22 cellular contexts compared by ENCODE assay signal in the genomic region with DNA sequence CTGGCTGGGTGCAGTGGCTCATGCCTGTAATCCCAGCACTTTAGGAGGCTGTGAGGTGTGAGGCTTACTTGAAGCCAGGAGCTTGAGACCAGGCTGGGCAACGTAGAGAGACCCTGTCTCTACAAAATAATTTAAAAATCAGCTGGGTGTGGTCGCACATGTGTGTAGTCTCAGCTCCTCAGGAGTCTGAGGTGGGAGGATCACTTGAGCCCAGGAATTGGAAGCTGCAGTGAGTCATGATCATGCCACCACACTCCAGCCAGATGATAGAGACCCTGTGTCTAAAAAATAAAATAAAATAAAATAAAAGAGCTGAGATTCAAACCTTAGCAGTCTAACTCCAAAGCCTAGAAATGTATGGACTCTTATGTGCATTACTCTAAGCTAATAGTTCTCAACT. TPM values are rescaled to one million over a fixed set of nuclear protein-coding genes. Genes with fewer than 3 reads are reported as not detected.
DNase-seq lines count a peak whose midpoint lies in the region; TF ChIP-seq lines count a peak whose summit lies in the region.
"Had no signal": no experiment of that assay in that cellular context is flagged by ENCODE, and none has a peak within 500 bp of the region (broad histone marks: within the 10 kb centered on the region; RNA-seq: fewer than 3 reads in every experiment).

No MANE protein-coding gene starts in this region.

- H3K4me1 Mint-ChIP-seq in activated CD4-positive, alpha-beta T cell treated with anti-CD3 and anti-CD28 coated beads, Interleukin-2, amount 10 ng/mL, durations not matched to agents 7 days and 5 days = no peaks in the 10 kb centered on the region
- H3K4me1 Mint-ChIP-seq: central memory CD8-positive, alpha-beta T cell had no signal

- no peaks in the 10 kb centered on the region for H3K27me3 ChIP-seq in PC-9 (ENCODE audit: insufficient read depth, low read depth)
- H3K27me3 ChIP-seq: gastrocnemius medialis, ovary, suprapubic skin had no signal

- peaks cover 20% of the 10 kb centered on the region for H3K27me3 Mint-ChIP-seq in activated CD4-positive, alpha-beta T cell treated with anti-CD3 and anti-CD28 coated beads, Interleukin-2, amount 10 ng/mL, durations not matched to agents 7 days and 5 days

- H3K36me3 ChIP-seq in PC-9 (ENCODE audit: low read depth) = no peaks in the 10 kb centered on the region
- H3K36me3 ChIP-seq: gastrocnemius medialis, ovary, suprapubic skin had no signal

- no peak overlapping the region for H3K27ac Mint-ChIP-seq in activated CD4-positive, alpha-beta T cell treated with anti-CD3 and anti-CD28 coated beads, Interleukin-2, amount 10 ng/mL, durations not matched to agents 7 days and 5 days
- H3K27ac Mint-ChIP-seq: activated CD8-positive, alpha-beta T cell treated with anti-CD3 and anti-CD28 coated beads, Interleukin-2, amount 10 ng/mL, durations not matched to agents 7 days and 5 days; activated naive CD8-positive, alpha-beta T cell; activated T-cell treated with anti-CD3 and anti-CD28 coated beads, Interleukin-2, amount 50 U/mL, for 72 hours; effector memory CD8-positive, alpha-beta T cell had no signal

- no peaks in the 10 kb centered on the region for H4K20me1 ChIP-seq in PC-9 (ENCODE audit: insufficient read depth)

- CTCF ChIA-PET in PC-9 (lab: Charles Lee) = no interaction called here
- CTCF ChIA-PET in activated CD4-positive, alpha-beta T cell treated with anti-CD3 and anti-CD28 coated beads, Interleukin-2, amount 10 ng/mL, durations not matched to agents 7 days and 5 days (lab: Charles Lee) = no interaction called here

- intact Hi-C loops in PC-9 (cut with micrococcal nuclease; ENCODE audit: unreplicated experiment) = no loop called here

- no peaks in the 10 kb centered on the region for H3K9me3 Mint-ChIP-seq in activated CD4-positive, alpha-beta T cell treated with anti-CD3 and anti-CD28 coated beads, Interleukin-2, amount 10 ng/mL, durations not matched to agents 7 days and 5 days
- H3K9me3 Mint-ChIP-seq: activated T-cell treated with anti-CD3 and anti-CD28 coated beads, Interleukin-2, amount 50 U/mL, for 72 hours; central memory CD8-positive, alpha-beta T cell; effector memory CD8-positive, alpha-beta T cell had no signal

- no peak overlapping the region for H3K4me3 Mint-ChIP-seq in activated CD4-positive, alpha-beta T cell treated with anti-CD3 and anti-CD28 coated beads, Interleukin-2, amount 10 ng/mL, durations not matched to agents 7 days and 5 days
- H3K4me3 Mint-ChIP-seq: activated CD8-positive, alpha-beta T cell treated with anti-CD3 and anti-CD28 coated beads, Interleukin-2, amount 10 ng/mL, durations not matched to agents 7 days and 5 days; activated naive CD8-positive, alpha-beta T cell; activated T-cell treated with anti-CD3 and anti-CD28 coated beads, Interleukin-2, amount 50 U/mL, for 72 hours; central memory CD8-positive, alpha-beta T cell; effector memory CD8-positive, alpha-beta T cell had no signal

- H3K27ac ChIP-seq in PC-9 = peak overlapping the region; percentile 77
- H3K27ac ChIP-seq: gastrocnemius medialis, ovary, suprapubic skin, VCaP had no signal

- H3K36me3 Mint-ChIP-seq in activated CD4-positive, alpha-beta T cell treated with anti-CD3 and anti-CD28 coated beads, Interleukin-2, amount 10 ng/mL, durations not matched to agents 7 days and 5 days (ENCODE audit: low read depth) = no peaks in the 10 kb centered on the region
- H3K36me3 Mint-ChIP-seq: activated naive CD8-positive, alpha-beta T cell had no signal

- H3F3A ChIP-seq in PC-9 (ENCODE audit: insufficient read depth, low read depth) = peaks cover 5% of the 10 kb centered on the region; the same call in 1 of the 2 replicates

- DNase-seq in EL (peak; percentile 62), PC-9 (peak in 1 of 2 experiments; percentile 63), cardiac fibroblast (ENCODE audit: low read depth in 2 of 2) (peak; percentile 3 to 73), kidney glomerular epithelial cell (lab: John Stamatoyannopoulos, UW) (peak; percentile 1), T-helper 2 cell (no peak), SW 1271 (lab: John Stamatoyannopoulos, UW) (no peak)
- DNase-seq in activated CD4-positive, alpha-beta T cell treated with anti-CD3 and anti-CD28 coated beads, Interleukin-2, amount 10 ng/mL, durations not matched to agents 7 days and 5 days = no peak
- DNase-seq in activated CD4-positive, alpha-beta T cell treated with anti-CD3 and anti-CD28 coated beads for 48 hours = no peak
- DNase-seq: activated CD8-positive, alpha-beta T cell treated with anti-CD3 and anti-CD28 coated beads, Interleukin-2, amount 10 ng/mL, durations not matched to agents 7 days and 5 days; activated T-cell treated with anti-CD3 and anti-CD28 coated beads, Interleukin-2, amount 50 U/mL, for 72 hours; effector memory CD8-positive, alpha-beta T cell; gastrocnemius medialis; NCI-H774; ovary; RPMI8226; stimulated activated CD4-positive, alpha-beta T cell treated with anti-CD3 and anti-CD28 coated beads, Interleukin-4, amount 100 ng/mL, for 4 hours; stimulated activated CD8-positive, alpha-beta memory T cell treated with anti-CD3 and anti-CD28 coated beads, Interleukin-4, amount 100 ng/mL, for 48 hours had no signal

- H3K4me1 ChIP-seq in PC-9 (replicated peaks; ENCODE audit: insufficient read depth) = peaks cover 20% of the 10 kb centered on the region
- H3K4me1 ChIP-seq: gastrocnemius medialis, suprapubic skin had no signal

- BruUV-seq in PC-9 (replicated peaks; lab: Mats Ljungman, UMichigan) = no TSS peak

- peak overlapping the region; percentile 60 for H3K4me2 ChIP-seq in PC-9

- no peak overlapping the region for H2AFZ ChIP-seq in PC-9

- no peak overlapping the region for H3K4me3 ChIP-seq in PC-9
- no peak overlapping the region for H3K4me3 ChIP-seq in cardiac fibroblast (replicated peaks in 1 of 2; ENCODE audit: low read depth in 2 of 2, low read length in 2 of 2)
- H3K4me3 ChIP-seq: gastrocnemius medialis, GM12878, ovary, suprapubic skin had no signal

- POLR2A ChIA-PET in PC-9 (lab: Charles Lee; ENCODE audit: unreplicated experiment) = interaction anchor here (0.6 kb wide), 2 partner anchors 94 to 148 kb away, joined by 5 to 8 read pairs; no protein-coding TSS in a partner anchor
- POLR2A ChIA-PET in activated CD4-positive, alpha-beta T cell treated with anti-CD3 and anti-CD28 coated beads, Interleukin-2, amount 10 ng/mL, durations not matched to agents 7 days and 5 days (lab: Charles Lee) = no interaction called here

- H3K9me2 ChIP-seq in PC-9 (ENCODE audit: insufficient read depth) = no peaks in the 10 kb centered on the region

- no peak for TF ChIP-seq CTCF in PC-9 (conservative IDR thresholded peaks at IDR 0.05)
- TF ChIP-seq CTCF in cardiac fibroblast (IDR thresholded peaks at IDR 0.05; ENCODE audit: low read depth, low read length) = no peak

- H3K9me3 ChIP-seq in PC-9 (ENCODE audit: insufficient read depth, low read depth) = no peaks in the 10 kb centered on the region
- H3K9me3 ChIP-seq: gastrocnemius medialis, ovary, suprapubic skin had no signal

- H3K79me2 ChIP-seq in PC-9 (ENCODE audit: low read depth) = no peaks in the 10 kb centered on the region

RNA-seq across cellular contexts. Expression of gene NEDD4L, which starts 39.0 kb away (rescaled TPM):
- total RNA-seq in PC-9 (2021) = 57.4 and 58.9 TPM in 2 replicates
- 1 to 10 TPM; 5.6 to 8.1 TPM for total RNA-seq in activated CD4-positive, alpha-beta T cell treated with anti-CD3 and anti-CD28 coated beads, Interleukin-2, amount 10 ng/mL, durations not matched to agents 7 days and 5 days

Comparison
In these comparisons a context has a peak if more than half of its experiments do, and no peak if none do; other contexts are left out.
1. DNase-seq: peak in EL (single experiment), cardiac fibroblast (2 of 2) and kidney glomerular epithelial cell (single experiment); none in T-helper 2 cell (0 of 5), activated CD4-positive, alpha-beta T cell treated with anti-CD3 and anti-CD28 coated beads, Interleukin-2, amount 10 ng/mL, durations not matched to agents 7 days and 5 days (single experiment), SW 1271 (0 of 2) and activated CD4-positive, alpha-beta T cell treated with anti-CD3 and anti-CD28 coated beads for 48 hours (single experiment).